In the genomic region with DNA sequence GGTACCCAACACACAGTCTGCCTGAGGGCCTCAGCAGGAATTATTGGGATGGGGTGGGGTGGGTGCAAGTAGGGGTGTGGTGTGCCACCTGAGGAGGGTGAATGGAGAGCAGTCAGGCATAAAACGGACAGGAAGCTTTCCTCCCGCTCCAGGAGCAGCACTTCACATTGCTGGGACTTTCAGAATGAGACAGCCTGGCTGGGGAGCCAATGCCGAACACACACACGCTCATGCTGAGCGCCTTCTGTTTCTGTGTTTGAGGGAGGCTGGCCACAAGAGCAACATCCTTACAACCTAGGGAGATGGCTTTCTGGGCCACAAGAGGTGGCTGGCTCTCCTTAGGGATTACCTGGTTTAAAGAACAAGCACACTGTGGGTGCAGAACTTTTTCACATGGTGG, we compare ENCODE assay signal across 17 cellular contexts.
"Had no signal": no experiment of that assay in that cellular context is flagged by ENCODE, and none has a peak within 500 bp of the region (broad histone marks: within the 10 kb centered on the region; RNA-seq: fewer than 3 reads in every experiment).

No MANE protein-coding gene starts in this region.

- H3K9me3 ChIP-seq: stomach, testis had no signal

- H3K9me3 Mint-ChIP-seq: activated CD4-positive, alpha-beta memory T cell treated with anti-CD3 and anti-CD28 coated beads, Interleukin-2, amount 10 ng/mL, durations not matched to agents 7 days and 5 days; activated naive CD4-positive, alpha-beta T cell treated with anti-CD3 and anti-CD28 coated beads, Interleukin-2, amount 50 U/mL, for 24 hours; activated T-cell treated with anti-CD3 and anti-CD28 coated beads, Interleukin-2, amount 50 U/mL, for 4 hours; central memory CD8-positive, alpha-beta T cell; immature natural killer cell; neural crest cell had no signal

- H3K36me3 Mint-ChIP-seq: activated naive CD4-positive, alpha-beta T cell treated with anti-CD3 and anti-CD28 coated beads, Interleukin-2, amount 50 U/mL, for 24 hours; immature natural killer cell had no signal

- H3K4me1 Mint-ChIP-seq: activated CD4-positive, alpha-beta T cell treated with anti-CD3 and anti-CD28 coated beads for 36 hours; central memory CD8-positive, alpha-beta T cell; immature natural killer cell; T-helper 17 cell had no signal

- H3K4me3 Mint-ChIP-seq: activated CD4-positive, alpha-beta memory T cell treated with anti-CD3 and anti-CD28 coated beads, Interleukin-2, amount 10 ng/mL, durations not matched to agents 7 days and 5 days; activated CD4-positive, alpha-beta T cell treated with anti-CD3 and anti-CD28 coated beads for 36 hours; activated naive CD4-positive, alpha-beta T cell treated with anti-CD3 and anti-CD28 coated beads, Interleukin-2, amount 50 U/mL, for 24 hours; activated T-cell treated with anti-CD3 and anti-CD28 coated beads, Interleukin-2, amount 50 U/mL, for 4 hours; central memory CD8-positive, alpha-beta T cell; immature natural killer cell; neural crest cell; T-helper 17 cell had no signal

- H3K4me3 ChIP-seq: lung, stomach, testis had no signal

- H3K27ac ChIP-seq: stomach, testis, WERI-Rb-1 had no signal

- H3K27me3 Mint-ChIP-seq: activated naive CD4-positive, alpha-beta T cell treated with anti-CD3 and anti-CD28 coated beads, Interleukin-2, amount 50 U/mL, for 24 hours had no signal

- ATAC-seq: activated CD4-positive, alpha-beta T cell treated with anti-CD3 and anti-CD28 coated beads for 36 hours; activated T-cell treated with anti-CD3 and anti-CD28 coated beads, Interleukin-2, amount 50 U/mL, for 4 hours; T-helper 17 cell had no signal

- H3K27ac Mint-ChIP-seq: activated CD4-positive, alpha-beta memory T cell treated with anti-CD3 and anti-CD28 coated beads, Interleukin-2, amount 10 ng/mL, durations not matched to agents 7 days and 5 days; activated CD4-positive, alpha-beta T cell treated with anti-CD3 and anti-CD28 coated beads for 36 hours; activated naive CD4-positive, alpha-beta T cell treated with anti-CD3 and anti-CD28 coated beads, Interleukin-2, amount 50 U/mL, for 24 hours; immature natural killer cell; T-helper 17 cell had no signal

- H3K27me3 ChIP-seq: stomach, testis had no signal

- H3K36me3 ChIP-seq: stomach, WERI-Rb-1 had no signal

- DNase-seq: activated CD4-positive, alpha-beta memory T cell treated with anti-CD3 and anti-CD28 coated beads, Interleukin-2, amount 10 ng/mL, durations not matched to agents 7 days and 5 days; activated CD4-positive, alpha-beta T cell treated with anti-CD3 and anti-CD28 coated beads for 36 hours; activated effector memory CD4-positive, alpha-beta T cell treated with Interleukin-2 at 50 U/mL for 16 hours; activated T-cell treated with anti-CD3 and anti-CD28 coated beads, Interleukin-2, amount 50 U/mL, for 4 hours; dermis blood vessel endothelial cell; foreskin melanocyte; immature natural killer cell; stimulated activated CD4-positive, alpha-beta T cell treated with anti-CD3 and anti-CD28 coated beads, Interleukin-12 subunit alpha, Interleukin-12 subunit beta, amount 100 ng/mL, for 4 hours; stimulated activated CD4-positive, alpha-beta T cell treated with anti-CD3 and anti-CD28 coated beads, Interleukin-2, amount 100 ng/mL, for 24 hours; stomach; T-helper 17 cell; testis; WERI-Rb-1 had no signal
